ENCODE assay signal across 2 cellular contexts in the genomic region with DNA sequence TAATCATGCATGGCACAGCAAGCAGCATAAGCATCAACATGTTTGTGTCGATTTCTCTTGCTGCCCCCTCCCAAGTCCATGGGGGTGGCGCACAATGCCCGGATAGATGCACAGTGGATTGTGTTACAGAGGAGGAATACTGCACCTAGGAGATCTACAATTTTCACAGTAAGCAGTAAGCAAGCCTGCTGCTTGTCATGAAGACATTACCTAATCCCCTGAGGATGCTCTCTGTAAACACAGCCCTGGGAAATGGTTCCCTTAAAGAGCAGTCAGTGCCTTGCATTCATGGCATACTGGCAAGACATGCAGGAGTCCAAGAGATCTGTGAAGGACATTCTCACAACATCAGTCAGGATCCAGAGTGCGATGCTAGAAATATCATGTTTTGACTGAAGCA.
TF ChIP-seq lines count a peak whose summit lies in the region.

No MANE protein-coding gene starts in this region.

TF ChIP-seq in GM23338, 12 proteins besides CTCF, POLR2A, EP300 and RAD21:
- TF ChIP-seq ZNF331 (CRISPR knock-in tag; IDR thresholded peaks at IDR 0.05; ENCODE audit: low read depth) (no peak), ZNF114 (CRISPR knock-in tag; IDR thresholded peaks at IDR 0.05) (no peak), EZH2 (IDR thresholded peaks at IDR 0.05; ENCODE audit: low read depth, unreplicated experiment) (no peak), NANOG (IDR thresholded peaks at IDR 0.05; ENCODE audit: borderline replicate concordance) (no peak)
- TF ChIP-seq, protein P1, sequence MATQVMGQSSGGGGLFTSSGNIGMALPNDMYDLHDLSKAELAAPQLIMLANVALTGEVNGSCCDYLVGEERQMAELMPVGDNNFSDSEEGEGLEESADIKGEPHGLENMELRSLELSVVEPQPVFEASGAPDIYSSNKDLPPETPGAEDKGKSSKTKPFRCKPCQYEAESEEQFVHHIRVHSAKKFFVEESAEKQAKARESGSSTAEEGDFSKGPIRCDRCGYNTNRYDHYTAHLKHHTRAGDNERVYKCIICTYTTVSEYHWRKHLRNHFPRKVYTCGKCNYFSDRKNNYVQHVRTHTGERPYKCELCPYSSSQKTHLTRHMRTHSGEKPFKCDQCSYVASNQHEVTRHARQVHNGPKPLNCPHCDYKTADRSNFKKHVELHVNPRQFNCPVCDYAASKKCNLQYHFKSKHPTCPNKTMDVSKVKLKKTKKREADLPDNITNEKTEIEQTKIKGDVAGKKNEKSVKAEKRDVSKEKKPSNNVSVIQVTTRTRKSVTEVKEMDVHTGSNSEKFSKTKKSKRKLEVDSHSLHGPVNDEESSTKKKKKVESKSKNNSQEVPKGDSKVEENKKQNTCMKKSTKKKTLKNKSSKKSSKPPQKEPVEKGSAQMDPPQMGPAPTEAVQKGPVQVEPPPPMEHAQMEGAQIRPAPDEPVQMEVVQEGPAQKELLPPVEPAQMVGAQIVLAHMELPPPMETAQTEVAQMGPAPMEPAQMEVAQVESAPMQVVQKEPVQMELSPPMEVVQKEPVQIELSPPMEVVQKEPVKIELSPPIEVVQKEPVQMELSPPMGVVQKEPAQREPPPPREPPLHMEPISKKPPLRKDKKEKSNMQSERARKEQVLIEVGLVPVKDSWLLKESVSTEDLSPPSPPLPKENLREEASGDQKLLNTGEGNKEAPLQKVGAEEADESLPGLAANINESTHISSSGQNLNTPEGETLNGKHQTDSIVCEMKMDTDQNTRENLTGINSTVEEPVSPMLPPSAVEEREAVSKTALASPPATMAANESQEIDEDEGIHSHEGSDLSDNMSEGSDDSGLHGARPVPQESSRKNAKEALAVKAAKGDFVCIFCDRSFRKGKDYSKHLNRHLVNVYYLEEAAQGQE (IDR thresholded peaks at IDR 0.05; ENCODE audit: unreplicated experiment), result no peak
- TF ChIP-seq, protein P2, sequence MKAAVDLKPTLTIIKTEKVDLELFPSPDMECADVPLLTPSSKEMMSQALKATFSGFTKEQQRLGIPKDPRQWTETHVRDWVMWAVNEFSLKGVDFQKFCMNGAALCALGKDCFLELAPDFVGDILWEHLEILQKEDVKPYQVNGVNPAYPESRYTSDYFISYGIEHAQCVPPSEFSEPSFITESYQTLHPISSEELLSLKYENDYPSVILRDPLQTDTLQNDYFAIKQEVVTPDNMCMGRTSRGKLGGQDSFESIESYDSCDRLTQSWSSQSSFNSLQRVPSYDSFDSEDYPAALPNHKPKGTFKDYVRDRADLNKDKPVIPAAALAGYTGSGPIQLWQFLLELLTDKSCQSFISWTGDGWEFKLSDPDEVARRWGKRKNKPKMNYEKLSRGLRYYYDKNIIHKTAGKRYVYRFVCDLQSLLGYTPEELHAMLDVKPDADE (IDR thresholded peaks at IDR 0.05), result no peak
TF ChIP-seq in GM23338: peak in this region for 0.

TF ChIP-seq in H1, 55 proteins besides CTCF, POLR2A, EP300 and RAD21:
- no peak for TF ChIP-seq TEAD4 (IDR thresholded peaks at IDR 0.05; ENCODE audit: low read depth, low read length)
- TF ChIP-seq CBX5 (IDR thresholded peaks at IDR 0.05; ENCODE audit: low read depth, low read length), result no peak
- TF ChIP-seq POU5F1 (IDR thresholded peaks at IDR 0.05; ENCODE audit: low read depth, low read length), result no peak
- no peak for TF ChIP-seq SP1 (IDR thresholded peaks at IDR 0.05; ENCODE audit: low read depth, low read length)
- no peak for TF ChIP-seq RNF2 (IDR thresholded peaks at IDR 0.05; ENCODE audit: borderline replicate concordance, low read depth, low read length, missing control alignments, poor library complexity, severe bottlenecking)
- no peak for TF ChIP-seq ASH2L (IDR thresholded peaks at IDR 0.05; ENCODE audit: low read length)
- TF ChIP-seq POLR2AphosphoS5 (IDR thresholded peaks at IDR 0.05; ENCODE audit: low read depth, low read length), result no peak
TF ChIP-seq in H1: peak in this region for 0.
